ENCODE assay signal across 8 cellular contexts in the genomic region with DNA sequence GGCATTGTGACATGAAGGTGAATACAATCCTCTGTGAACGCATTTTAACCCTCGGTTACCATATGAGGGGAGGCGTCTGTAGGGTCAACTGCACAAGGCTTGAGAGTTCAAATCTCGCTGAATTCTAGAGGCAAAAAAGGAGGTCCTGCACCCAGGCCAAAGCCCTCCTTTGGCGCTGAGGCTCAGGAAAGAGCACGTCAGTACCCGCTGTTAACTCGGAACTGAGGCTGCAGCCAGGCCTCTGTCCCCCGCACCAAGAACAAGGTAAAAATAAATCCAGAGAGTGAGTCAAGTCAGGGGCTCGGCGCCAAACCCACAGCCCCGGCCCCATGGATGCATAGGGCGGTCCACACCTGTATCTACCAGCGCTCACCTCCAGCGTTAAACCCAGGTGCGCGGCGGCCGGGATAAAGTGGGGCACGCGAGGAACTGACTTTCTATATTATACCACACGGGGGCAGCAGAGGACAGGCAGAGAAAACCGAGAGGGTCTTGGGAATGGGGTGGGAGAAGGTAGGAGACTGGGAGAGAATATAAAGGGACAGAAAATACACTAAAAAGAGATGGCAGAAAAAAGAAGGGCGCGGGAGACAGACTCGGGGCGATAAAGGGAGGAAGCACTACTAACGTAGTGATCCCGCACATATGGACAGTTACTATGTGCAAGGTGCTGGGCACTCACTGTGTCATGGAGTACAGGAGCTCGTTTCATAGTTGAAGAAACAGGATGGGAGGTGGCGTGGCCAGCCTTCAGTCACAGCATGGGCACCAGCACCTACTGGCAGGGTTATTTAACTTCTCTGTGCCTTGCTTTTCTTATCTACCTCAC. TPM values are rescaled to one million over a fixed set of nuclear protein-coding genes. Genes with fewer than 3 reads are reported as not detected.
A peak's percentile ranks its signal among the peaks of the same experiment; 100 is the strongest.
DNase-seq lines count a peak whose midpoint lies in the region; ATAC-seq and TF ChIP-seq lines count a peak whose summit lies in the region.

No MANE protein-coding gene starts in this region.

- H3K4me3 Mint-ChIP-seq in T-helper 17 cell, result no peak overlapping the region

- H3K9ac ChIP-seq in Karpas-422 (ENCODE audit: low read length) (no peak overlapping the region), fibroblast of lung (ENCODE audit: insufficient read depth, low read length) (no peak overlapping the region)

- intact Hi-C loops in Right ventricle myocardium inferior (cut with DNase I), result loop anchor here (5.0 to 10.0 kb wide), 2 partner anchors 336 to 819 kb away; no protein-coding TSS in a partner anchor

- no peaks in the 10 kb centered on the region for H3K9me2 ChIP-seq in Karpas-422 (replicated peaks; ENCODE audit: insufficient read depth, low read length)

- H3K79me2 ChIP-seq in Karpas-422 (ENCODE audit: low read length), result no peaks in the 10 kb centered on the region
- no peaks in the 10 kb centered on the region for H3K79me2 ChIP-seq in fibroblast of lung (ENCODE audit: control insufficient read depth, insufficient read depth, low read length)

- H3K27ac Mint-ChIP-seq in T-helper 17 cell, result no peak overlapping the region

- peak overlapping the region; percentile 28 for H3K4me2 ChIP-seq in Karpas-422 (ENCODE audit: low read depth, low read length, poor library complexity, severe bottlenecking)
- no peak overlapping the region for H3K4me2 ChIP-seq in fibroblast of lung (ENCODE audit: extremely low read depth, insufficient read depth, low read length)

- H3K4me1 ChIP-seq in cardiac muscle cell (ENCODE audit: low read depth) (no peaks in the 10 kb centered on the region), Karpas-422 (ENCODE audit: low read length) (peaks cover 9% of the 10 kb centered on the region), fibroblast of lung (ENCODE audit: control insufficient read depth, extremely low read depth, insufficient read depth, low read length) (no peaks in the 10 kb centered on the region)

- H3K36me3 ChIP-seq in cardiac muscle cell, result no peaks in the 10 kb centered on the region
- H3K36me3 ChIP-seq in Karpas-422 (ENCODE audit: insufficient read depth, low read length), result no peaks in the 10 kb centered on the region
- no peaks in the 10 kb centered on the region for H3K36me3 ChIP-seq in fibroblast of lung (ENCODE audit: control insufficient read depth, insufficient read depth, low read length)

- H2AFZ ChIP-seq in Karpas-422 (ENCODE audit: low read length), result no peak overlapping the region; the same call in 1 of the 2 replicates
- no peak overlapping the region for H2AFZ ChIP-seq in fibroblast of lung (ENCODE audit: low read length)

- H3K27ac ChIP-seq in cardiac muscle cell, result no peak overlapping the region
- H3K27ac ChIP-seq in Karpas-422 (ENCODE audit: low read length), result no peak overlapping the region
- H3K27ac ChIP-seq in fibroblast of lung (ENCODE audit: insufficient read depth, low read length), result no peak overlapping the region

- ATAC-seq in Right ventricle myocardium inferior (no peak), T-helper 17 cell (peak; percentile 45)

- H3K9me3 ChIP-seq in cardiac muscle cell (ENCODE audit: low read depth) (no peaks in the 10 kb centered on the region), Karpas-422 (ENCODE audit: low read length) (no peaks in the 10 kb centered on the region), T-helper 17 cell (ENCODE audit: control insufficient read depth, low read length, poor library complexity, severe bottlenecking) (no peaks in the 10 kb centered on the region), fibroblast of lung (ENCODE audit: control insufficient read depth, insufficient read depth, low read depth, low read length) (no peaks in the 10 kb centered on the region)

- peak; percentile 33 to 63 for DNase-seq in cardiac muscle cell (ENCODE audit: low read depth in 1 of 2, low spot score in 1 of 2)
- no peak for DNase-seq in Right ventricle myocardium inferior (ENCODE audit: missing footprints)
- peak; percentile 75 for DNase-seq in Karpas-422
- DNase-seq in T-helper 17 cell, result peak; percentile 13 to 21 (median 16)
- peak in 1 of 2 donors; percentile 17 for DNase-seq in fibroblast of lung (ENCODE audit: low read depth in 2 of 2)
- DNase-seq in occipital lobe (lab: John Stamatoyannopoulos, UW), result peak; percentile 24
- DNase-seq in mesenteric fat pad (ENCODE audit: low spot score), result no peak
- DNase-seq in activated CD4-positive, CD25-positive, alpha-beta regulatory T cell treated with anti-CD3 and anti-CD28 coated beads, Interleukin-2, amount 50 U/mL, for 72 hours, result no peak

- peaks cover 5% of the 10 kb centered on the region for H3K4me1 Mint-ChIP-seq in T-helper 17 cell

- peak; percentile 59 for TF ChIP-seq CTCF in cardiac muscle cell (IDR thresholded peaks at IDR 0.05; ENCODE audit: low read depth, low read length)
- peak; percentile 56 to 58 for TF ChIP-seq CTCF in fibroblast of lung (conservative IDR thresholded peaks at IDR 0.05 in 1 of 2, IDR thresholded peaks at IDR 0.05 in 1 of 2; ENCODE audit: low read depth in 1 of 2, low read length in 2 of 2)

- H3K27me3 ChIP-seq in cardiac muscle cell, result peaks cover 52% of the 10 kb centered on the region
- no peaks in the 10 kb centered on the region; the same call in 1 of the 2 replicates for H3K27me3 ChIP-seq in Karpas-422 (ENCODE audit: low read length)
- no peaks in the 10 kb centered on the region for H3K27me3 ChIP-seq in fibroblast of lung (ENCODE audit: control insufficient read depth, insufficient read depth, low read length)

- no peaks in the 10 kb centered on the region for H3K36me3 Mint-ChIP-seq in T-helper 17 cell (ENCODE audit: low read depth)

- H3K4me3 ChIP-seq in cardiac muscle cell (no peak overlapping the region), Karpas-422 (ENCODE audit: low read length) (peak overlapping the region; percentile 10; the same call in 1 of the 2 replicates), fibroblast of lung (replicated peaks in 1 of 4; ENCODE audit: control extremely low read depth in 1 of 4, insufficient read depth in 1 of 4, low read depth in 3 of 4, low read length in 4 of 4) (peak overlapping the region in 1 of 4 experiments; percentile 14)

- no peaks in the 10 kb centered on the region for H4K20me1 ChIP-seq in Karpas-422 (ENCODE audit: insufficient read depth, low read depth, low read length)
- no peaks in the 10 kb centered on the region for H4K20me1 ChIP-seq in fibroblast of lung (ENCODE audit: control insufficient read depth, extremely low read depth, insufficient read depth, low read length)

- H3K27me3 Mint-ChIP-seq in T-helper 17 cell, result peaks cover 48% of the 10 kb centered on the region

RNA-seq across cellular contexts. Expression of a gene that starts 54.9 kb away (rescaled TPM):
- 0.04 and 0.12 TPM in 2 replicates for total RNA-seq in cardiac muscle cell
- 0.27 TPM in 1 of 2 replicates, not detected in the other for polyA plus RNA-seq in cardiac muscle cell
- not detected for total RNA-seq in Right ventricle myocardium inferior
- total RNA-seq in Karpas-422 (2014; rRNA removed; shearing (Covaris generic); ENCODE audit: low replicate concordance), result 0.04 TPM in 1 of 2 replicates, not detected in the other
- not detected for total RNA-seq in T-helper 17 cell
- total RNA-seq in fibroblast of lung, result under 0.01 TPM in 1 of 2 replicates, not detected in the other
- polyA plus RNA-seq in fibroblast of lung, result 0.05 and 0.09 TPM in 2 replicates
- polyA plus RNA-seq in fibroblast of lung (2012), result 0.10 and 0.31 TPM in 2 replicates
- 0.07 and 0.24 TPM in 2 replicates for polyA minus RNA-seq in fibroblast of lung (ENCODE audit: low replicate concordance)
- 5.8 TPM for total RNA-seq in occipital lobe
- total RNA-seq in mesenteric fat pad, result not detected

Comparison
In these comparisons a context has a peak if more than half of its experiments do, and no peak if none do; other contexts are left out.
1. DNase-seq: peak in cardiac muscle cell (2 of 2), Karpas-422 (single experiment), T-helper 17 cell (3 of 3) and occipital lobe (single experiment); none in Right ventricle myocardium inferior (single experiment), mesenteric fat pad (single experiment) and activated CD4-positive, CD25-positive, alpha-beta regulatory T cell treated with anti-CD3 and anti-CD28 coated beads, Interleukin-2, amount 50 U/mL, for 72 hours (single experiment).